ENCODE assay signal across 1 cellular context in genomic region chr6:29792123-29793035, GRCh38.
TF ChIP-seq lines count a peak whose summit lies in the region.

No MANE protein-coding gene starts in this region.

TF ChIP-seq in GM23338, 12 proteins besides CTCF, POLR2A, EP300 and RAD21 (continued from another document):
- TF ChIP-seq, protein P1, sequence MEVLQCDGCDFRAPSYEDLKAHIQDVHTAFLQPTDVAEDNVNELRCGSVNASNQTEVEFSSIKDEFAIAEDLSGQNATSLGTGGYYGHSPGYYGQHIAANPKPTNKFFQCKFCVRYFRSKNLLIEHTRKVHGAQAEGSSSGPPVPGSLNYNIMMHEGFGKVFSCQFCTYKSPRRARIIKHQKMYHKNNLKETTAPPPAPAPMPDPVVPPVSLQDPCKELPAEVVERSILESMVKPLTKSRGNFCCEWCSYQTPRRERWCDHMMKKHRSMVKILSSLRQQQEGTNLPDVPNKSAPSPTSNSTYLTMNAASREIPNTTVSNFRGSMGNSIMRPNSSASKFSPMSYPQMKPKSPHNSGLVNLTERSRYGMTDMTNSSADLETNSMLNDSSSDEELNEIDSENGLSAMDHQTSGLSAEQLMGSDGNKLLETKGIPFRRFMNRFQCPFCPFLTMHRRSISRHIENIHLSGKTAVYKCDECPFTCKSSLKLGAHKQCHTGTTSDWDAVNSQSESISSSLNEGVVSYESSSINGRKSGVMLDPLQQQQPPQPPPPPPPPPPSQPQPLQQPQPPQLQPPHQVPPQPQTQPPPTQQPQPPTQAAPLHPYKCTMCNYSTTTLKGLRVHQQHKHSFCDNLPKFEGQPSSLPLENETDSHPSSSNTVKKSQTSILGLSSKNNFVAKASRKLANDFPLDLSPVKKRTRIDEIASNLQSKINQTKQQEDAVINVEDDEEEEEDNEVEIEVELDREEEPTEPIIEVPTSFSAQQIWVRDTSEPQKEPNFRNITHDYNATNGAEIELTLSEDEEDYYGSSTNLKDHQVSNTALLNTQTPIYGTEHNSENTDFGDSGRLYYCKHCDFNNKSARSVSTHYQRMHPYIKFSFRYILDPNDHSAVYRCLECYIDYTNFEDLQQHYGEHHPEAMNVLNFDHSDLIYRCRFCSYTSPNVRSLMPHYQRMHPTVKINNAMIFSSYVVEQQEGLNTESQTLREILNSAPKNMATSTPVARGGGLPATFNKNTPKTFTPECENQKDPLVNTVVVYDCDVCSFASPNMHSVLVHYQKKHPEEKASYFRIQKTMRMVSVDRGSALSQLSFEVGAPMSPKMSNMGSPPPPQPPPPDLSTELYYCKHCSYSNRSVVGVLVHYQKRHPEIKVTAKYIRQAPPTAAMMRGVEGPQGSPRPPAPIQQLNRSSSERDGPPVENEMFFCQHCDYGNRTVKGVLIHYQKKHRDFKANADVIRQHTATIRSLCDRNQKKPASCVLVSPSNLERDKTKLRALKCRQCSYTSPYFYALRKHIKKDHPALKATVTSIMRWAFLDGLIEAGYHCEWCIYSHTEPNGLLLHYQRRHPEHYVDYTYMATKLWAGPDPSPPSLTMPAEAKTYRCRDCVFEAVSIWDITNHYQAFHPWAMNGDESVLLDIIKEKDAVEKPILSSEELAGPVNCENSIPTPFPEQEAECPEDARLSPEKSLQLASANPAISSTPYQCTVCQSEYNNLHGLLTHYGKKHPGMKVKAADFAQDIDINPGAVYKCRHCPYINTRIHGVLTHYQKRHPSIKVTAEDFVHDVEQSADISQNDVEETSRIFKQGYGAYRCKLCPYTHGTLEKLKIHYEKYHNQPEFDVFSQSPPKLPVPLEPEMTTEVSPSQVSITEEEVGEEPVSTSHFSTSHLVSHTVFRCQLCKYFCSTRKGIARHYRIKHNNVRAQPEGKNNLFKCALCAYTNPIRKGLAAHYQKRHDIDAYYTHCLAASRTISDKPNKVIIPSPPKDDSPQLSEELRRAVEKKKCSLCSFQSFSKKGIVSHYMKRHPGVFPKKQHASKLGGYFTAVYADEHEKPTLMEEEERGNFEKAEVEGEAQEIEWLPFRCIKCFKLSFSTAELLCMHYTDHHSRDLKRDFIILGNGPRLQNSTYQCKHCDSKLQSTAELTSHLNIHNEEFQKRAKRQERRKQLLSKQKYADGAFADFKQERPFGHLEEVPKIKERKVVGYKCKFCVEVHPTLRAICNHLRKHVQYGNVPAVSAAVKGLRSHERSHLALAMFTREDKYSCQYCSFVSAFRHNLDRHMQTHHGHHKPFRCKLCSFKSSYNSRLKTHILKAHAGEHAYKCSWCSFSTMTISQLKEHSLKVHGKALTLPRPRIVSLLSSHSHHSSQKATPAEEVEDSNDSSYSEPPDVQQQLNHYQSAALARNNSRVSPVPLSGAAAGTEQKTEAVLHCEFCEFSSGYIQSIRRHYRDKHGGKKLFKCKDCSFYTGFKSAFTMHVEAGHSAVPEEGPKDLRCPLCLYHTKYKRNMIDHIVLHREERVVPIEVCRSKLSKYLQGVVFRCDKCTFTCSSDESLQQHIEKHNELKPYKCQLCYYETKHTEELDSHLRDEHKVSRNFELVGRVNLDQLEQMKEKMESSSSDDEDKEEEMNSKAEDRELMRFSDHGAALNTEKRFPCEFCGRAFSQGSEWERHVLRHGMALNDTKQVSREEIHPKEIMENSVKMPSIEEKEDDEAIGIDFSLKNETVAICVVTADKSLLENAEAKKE (CRISPR knock-in tag; IDR thresholded peaks at IDR 0.05): no peak
TF ChIP-seq in GM23338: peak in this region for 1.
